Comparison of ENCODE assay signal across 7 cellular contexts in the genomic region with DNA sequence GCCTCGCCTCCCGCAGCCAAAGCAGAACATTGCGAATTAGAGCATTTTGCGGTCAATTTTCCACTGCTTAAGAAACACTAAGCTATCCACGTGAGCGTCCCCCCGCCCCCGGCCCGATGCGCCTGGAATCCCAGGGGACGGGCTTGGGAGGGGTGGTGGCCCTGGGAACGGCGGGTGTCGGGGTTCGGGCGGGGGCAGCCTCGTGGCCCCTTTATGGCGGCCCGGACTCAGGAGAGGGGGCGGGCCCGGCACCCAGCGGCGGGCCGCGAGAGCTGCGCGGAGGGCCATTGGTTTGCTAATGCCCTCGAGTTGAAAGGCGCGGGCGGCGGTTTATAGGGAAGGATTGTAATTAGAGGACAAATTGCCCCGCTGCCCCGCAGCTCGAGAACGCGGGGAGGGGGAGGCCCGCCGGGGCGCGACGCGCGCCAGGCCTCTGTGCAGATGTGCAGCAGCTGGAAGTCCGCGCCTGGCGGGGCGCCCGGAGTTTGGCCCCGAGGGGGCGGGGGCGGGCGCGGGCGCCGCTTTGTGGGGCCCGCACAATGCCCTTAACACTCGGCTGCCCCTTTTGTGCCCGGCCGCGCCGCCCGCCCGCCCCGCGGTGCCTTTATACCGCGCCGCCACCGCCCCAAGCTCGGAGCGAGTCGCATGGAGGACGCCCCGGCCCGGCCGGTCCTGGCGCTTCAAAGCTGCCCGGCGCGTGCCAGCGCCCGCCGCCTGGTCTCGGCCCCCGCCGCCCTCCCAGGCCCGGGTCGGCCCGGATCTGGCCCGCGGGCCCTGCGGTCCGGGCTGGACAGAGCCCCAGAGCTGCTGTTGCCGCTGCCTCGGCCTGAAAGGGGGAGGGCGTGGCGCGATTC. TPM values are rescaled to one million over a fixed set of nuclear protein-coding genes. Genes with fewer than 3 reads are reported as not detected.
DNase-seq lines count a peak whose midpoint lies in the region; ATAC-seq and TF ChIP-seq lines count a peak whose summit lies in the region.
"Had no signal": no experiment of that assay in that cellular context is flagged by ENCODE, and none has a peak within 500 bp of the region (broad histone marks: within the 10 kb centered on the region; RNA-seq: fewer than 3 reads in every experiment).

No MANE protein-coding gene starts in this region.

- in situ Hi-C loops in G401 (cut with HindIII; ENCODE audit: low sequenced_read_pairs) = no loop called here

- H4K20me1 ChIP-seq in BLaER1 (peaks cover 29% of the 10 kb centered on the region), PC-3 (ENCODE audit: low read length) (no peaks in the 10 kb centered on the region)

- peaks cover 70% of the 10 kb centered on the region for H3K27me3 ChIP-seq in BLaER1
- peaks cover 23% of the 10 kb centered on the region for H3K27me3 ChIP-seq in PC-3 (ENCODE audit: low read length)

- H3K9me2 ChIP-seq in PC-3 (replicated peaks; ENCODE audit: low read length) = no peaks in the 10 kb centered on the region

- H3K36me3 ChIP-seq in BLaER1 (no peaks in the 10 kb centered on the region), PC-3 (ENCODE audit: low read depth, low read length) (no peaks in the 10 kb centered on the region)

- no peak for DNase-seq in PC-3
- DNase-seq in iPS-NIHi7 (ENCODE audit: extremely low spot score) = peak; percentile 61
- no peak for DNase-seq in G401 (ENCODE audit: low spot score)
- no peak for DNase-seq in HCEC 1CT
- DNase-seq: activated naive CD8-positive, alpha-beta T cell treated with anti-CD3 and anti-CD28 coated beads, Interleukin-2, amount 10 ng/mL, durations not matched to agents 7 days and 5 days had no signal

- no peaks in the 10 kb centered on the region for H3K79me2 ChIP-seq in PC-3 (ENCODE audit: low read length)

- POLR2A ChIA-PET in PC-3 (lab: Charles Lee; ENCODE audit: unreplicated experiment) = interaction anchor here (0.6 kb wide), 1 partner anchor 18 kb away, joined by 3 read pairs; no protein-coding TSS in a partner anchor

- H3K4me2 ChIP-seq in BLaER1 = peak overlapping the region; percentile 94
- peak overlapping the region; percentile 59 for H3K4me2 ChIP-seq in PC-3 (ENCODE audit: low read length)

- H3K9me3 ChIP-seq in BLaER1 (no peaks in the 10 kb centered on the region), PC-3 (ENCODE audit: low read length) (no peaks in the 10 kb centered on the region)

- no peak overlapping the region for H2AFZ ChIP-seq in PC-3 (ENCODE audit: low read length)

- no peak for ATAC-seq in PC-3
- ATAC-seq in HG02981 (IDR thresholded peaks at IDR 0.05; ENCODE audit: unreplicated experiment) = no peak

- no peak overlapping the region for H3K27ac ChIP-seq in BLaER1
- H3K27ac ChIP-seq in PC-3 (ENCODE audit: low read length) = no peak overlapping the region

- BruUV-seq in PC-3 (replicated peaks; lab: Mats Ljungman, UMichigan) = no TSS peak

- peaks cover 91% of the 10 kb centered on the region for H3K4me1 ChIP-seq in BLaER1
- H3K4me1 ChIP-seq in PC-3 (ENCODE audit: insufficient read depth, low read length) = peaks cover 16% of the 10 kb centered on the region

- intact Hi-C loops in PC-3 (cut with micrococcal nuclease) = no loop called here

- CTCF ChIA-PET in PC-3 (lab: Charles Lee) = interaction anchor here (0.5 to 1.0 kb wide), 2 partner anchors 37 to 101 kb away, joined by 3 to 4 read pairs; no protein-coding TSS in a partner anchor

- no peaks in the 10 kb centered on the region for H3F3A ChIP-seq in PC-3 (ENCODE audit: low read length, unreplicated experiment)

- H3K4me3 ChIP-seq in BLaER1 (peak overlapping the region; percentile 60), PC-3 (ENCODE audit: low read length) (0 out of 2 replicates have a peak overlapping the region, but pooled peaks have one; percentile 6)

- TF ChIP-seq CTCF in PC-3 (conservative IDR thresholded peaks at IDR 0.05; ENCODE audit: low read depth, low read length) = no peak

- H3K9ac ChIP-seq in BLaER1 (peak overlapping the region; percentile 18; the same call in 1 of the 2 replicates), PC-3 (ENCODE audit: low read length) (no peak overlapping the region)

RNA-seq across cellular contexts. Expression of gene HES3, which starts 1.9 kb away (rescaled TPM):
- total RNA-seq in PC-3 (2014; rRNA removed) = not detected in 2 replicates
- total RNA-seq in G401 (2014; rRNA removed; shearing (Covaris generic)) = not detected in 2 replicates
- total RNA-seq: activated naive CD8-positive, alpha-beta T cell treated with anti-CD3 and anti-CD28 coated beads, Interleukin-2, amount 10 ng/mL, durations not matched to agents 7 days and 5 days had no signal

RNA-seq across cellular contexts. Expression of gene ICMT, which starts 6.3 kb away (rescaled TPM):
- total RNA-seq in PC-3 (2014; rRNA removed) = 210 and 215 TPM in 2 replicates
- 93.8 and 107 TPM in 2 replicates for total RNA-seq in G401 (2014; rRNA removed; shearing (Covaris generic))

RNA-seq across cellular contexts. Expression of gene GPR153, which starts 18.8 kb away (rescaled TPM):
- total RNA-seq in PC-3 (2014; rRNA removed) = 98.7 and 113 TPM in 2 replicates
- 3.3 and 4.5 TPM in 2 replicates for total RNA-seq in G401 (2014; rRNA removed; shearing (Covaris generic))

RNA-seq across cellular contexts. Expression of gene RNF207, which starts 36.2 kb away (rescaled TPM):
- 95.4 and 128 TPM in 2 replicates for total RNA-seq in PC-3 (2014; rRNA removed)
- total RNA-seq in G401 (2014; rRNA removed; shearing (Covaris generic)) = 0.44 and 5.1 TPM in 2 replicates

RNA-seq across cellular contexts. Expression of gene RPL22, which starts 42.7 kb away (rescaled TPM):
- total RNA-seq in PC-3 (2014; rRNA removed) = 283 and 297 TPM in 2 replicates
- 286 and 296 TPM in 2 replicates for total RNA-seq in G401 (2014; rRNA removed; shearing (Covaris generic))

Comparison
In these comparisons a context has a peak if more than half of its experiments do, and no peak if none do; other contexts are left out.
1. RNA of gene GPR153, which starts 18.8 kb away (total RNA-seq): 98.7 to 113 TPM in PC-3; 3.3 to 4.5 TPM in G401; every median in the first group is over 10 times any median in the second.